8 cellular contexts compared by ENCODE assay signal in genomic region chr1:92298213-92298572, GRCh38. TPM values are rescaled to one million over a fixed set of nuclear protein-coding genes. Genes with fewer than 3 reads are reported as not detected.
DNase-seq lines count a peak whose midpoint lies in the region; TF ChIP-seq lines count a peak whose summit lies in the region.

No MANE protein-coding gene starts in this region.

- H3K9ac ChIP-seq in duodenal mucosa (ENCODE audit: low read depth in 1 of 2, low read length in 2 of 2): peak overlapping the region; percentile 94 to 98
- H3K9ac ChIP-seq in neural cell (ENCODE audit: low read length): peak overlapping the region; percentile 89

- peak overlapping the region; percentile 80 for H3K4me2 ChIP-seq in DOHH2 (ENCODE audit: low read length)
- peak overlapping the region; percentile 38 for H3K4me2 ChIP-seq in neural cell (ENCODE audit: low read length)

- TF ChIP-seq RAD21 in neural cell (conservative IDR thresholded peaks at IDR 0.05): no peak

- peaks cover 44% of the 10 kb centered on the region for H3K79me2 ChIP-seq in DOHH2 (ENCODE audit: control insufficient read depth, low read length)
- H3K79me2 ChIP-seq in neural cell (replicated peaks; ENCODE audit: insufficient read depth, low read length): peaks cover 17% of the 10 kb centered on the region

- H3K36me3 ChIP-seq in DOHH2 (ENCODE audit: control insufficient read depth, low read length) (peaks cover 48% of the 10 kb centered on the region), duodenal mucosa (ENCODE audit: control insufficient read depth in 1 of 2, insufficient read depth in 2 of 2, low read length in 2 of 2) (no peaks in the 10 kb centered on the region), neural cell (ENCODE audit: insufficient read depth, low read length) (no peaks in the 10 kb centered on the region)

- H3K9me3 ChIP-seq in DOHH2 (ENCODE audit: control insufficient read depth, insufficient read depth, low read length): no peaks in the 10 kb centered on the region
- no peaks in the 10 kb centered on the region for H3K9me3 ChIP-seq in duodenal mucosa (ENCODE audit: control insufficient read depth in 1 of 2, low read length in 2 of 2)
- H3K9me3 ChIP-seq in neural cell (ENCODE audit: low read length): no peaks in the 10 kb centered on the region

- no peak for DNase-seq in H4 (ENCODE audit: low spot score)
- no peak for DNase-seq in SKM-1 treated with dmso at 0.1 percent for 144 hours (lab: John Stamatoyannopoulos, UW; ENCODE audit: unreplicated experiment)
- DNase-seq in cerebellar cortex (ENCODE audit: low spot score): no peak
- no peak for DNase-seq in SIG-M5 (lab: John Stamatoyannopoulos, UW)

- no peaks in the 10 kb centered on the region for H3K27me3 ChIP-seq in DOHH2 (ENCODE audit: control insufficient read depth, low read length)
- H3K27me3 ChIP-seq in duodenal mucosa (ENCODE audit: control insufficient read depth in 1 of 2, insufficient read depth in 2 of 2, low read length in 2 of 2): no peaks in the 10 kb centered on the region
- H3K27me3 ChIP-seq in neural cell (ENCODE audit: insufficient read depth, low read depth, low read length): no peaks in the 10 kb centered on the region

- H3K4me1 ChIP-seq in DOHH2 (ENCODE audit: control insufficient read depth, low read length): peaks cover 19% of the 10 kb centered on the region
- H3K4me1 ChIP-seq in duodenal mucosa (ENCODE audit: control insufficient read depth in 1 of 2, insufficient read depth in 2 of 2, low read length in 2 of 2): peaks cover 0 to 3% of the 10 kb centered on the region in 2 donors

- H3K9me2 ChIP-seq in DOHH2 (replicated peaks; ENCODE audit: control insufficient read depth, low read length) (no peaks in the 10 kb centered on the region), neural cell (ENCODE audit: insufficient read depth, low read length) (no peaks in the 10 kb centered on the region)

- TF ChIP-seq CTCF in DOHH2 (IDR thresholded peaks at IDR 0.05; ENCODE audit: low read depth, low read length, poor library complexity, severe bottlenecking): peak; percentile 43
- TF ChIP-seq CTCF in LNCAP (IDR thresholded peaks at IDR 0.05): 0 out of 2 replicates have a peak, but pooled peaks have one; percentile 33
- TF ChIP-seq CTCF in neural cell (IDR thresholded peaks at IDR 0.05; ENCODE audit: poor library complexity, severe bottlenecking): peak; percentile 61

- peak overlapping the region; percentile 80 for H2AFZ ChIP-seq in neural cell (ENCODE audit: low read depth, low read length)

- H3K4me3 ChIP-seq in DOHH2 (ENCODE audit: low read length) (peak overlapping the region; percentile 86), duodenal mucosa (ENCODE audit: low read depth in 1 of 2, low read length in 2 of 2) (peak overlapping the region; percentile 93 to 100), neural cell (ENCODE audit: low read length) (peak overlapping the region; percentile 90)

- H4K20me1 ChIP-seq in DOHH2 (ENCODE audit: control insufficient read depth, insufficient read depth, low read depth, low read length): peaks cover 2% of the 10 kb centered on the region; the same call in 1 of the 2 replicates
- no peaks in the 10 kb centered on the region for H4K20me1 ChIP-seq in neural cell (ENCODE audit: insufficient read depth)

- no peak for TF ChIP-seq EP300 in neural cell (conservative IDR thresholded peaks at IDR 0.05; ENCODE audit: poor library complexity, severe bottlenecking)

- H3F3A ChIP-seq in DOHH2 (ENCODE audit: control insufficient read depth, insufficient read depth) (0 out of 2 replicates have a peak, but pooled peaks cover 3% of the 10 kb centered on the region), neural cell (ENCODE audit: insufficient read depth, low read length, poor library complexity, severe bottlenecking) (peaks cover 4% of the 10 kb centered on the region)

- H3K27ac ChIP-seq in DOHH2 (ENCODE audit: low read depth, low read length) (peak overlapping the region; percentile 72), duodenal mucosa (ENCODE audit: low read depth, low read length) (peak overlapping the region; percentile 95), neural cell (ENCODE audit: low read length) (peak overlapping the region; percentile 85)

TF ChIP-seq in neural cell, 6 proteins besides CTCF, POLR2A, EP300 and RAD21:
- TF ChIP-seq EZH2 (IDR thresholded peaks at IDR 0.05; ENCODE audit: borderline replicate concordance, insufficient read depth, low read length, poor library complexity, severe bottlenecking): no peak
- TF ChIP-seq REST (IDR thresholded peaks at IDR 0.05; ENCODE audit: borderline replicate concordance): no peak
- TF ChIP-seq SMC3 (conservative IDR thresholded peaks at IDR 0.05; ENCODE audit: poor library complexity): no peak
- TF ChIP-seq POLR2AphosphoS5 (IDR thresholded peaks at IDR 0.05): no peak
- TF ChIP-seq MXI1 (conservative IDR thresholded peaks at IDR 0.05; ENCODE audit: poor library complexity, severe bottlenecking): no peak
- no peak for TF ChIP-seq TAF1 (IDR thresholded peaks at IDR 0.05; ENCODE audit: low read depth)
TF ChIP-seq in neural cell: peak in this region for 0.

RNA-seq across cellular contexts. Expression of gene GLMN, which starts 0.6 kb away (rescaled TPM):
- polyA plus RNA-seq in neural cell: 34.2 and 40.2 TPM in 2 replicates
- polyA minus RNA-seq in neural cell: 31.4 and 31.7 TPM in 2 replicates
- total RNA-seq in H4 (2014; rRNA removed; shearing (Covaris generic)): 7.0 and 10.6 TPM in 2 replicates

RNA-seq across cellular contexts. Expression of gene RPAP2, which starts 0.7 kb away (rescaled TPM):
- polyA plus RNA-seq in neural cell: 9.3 and 13.1 TPM in 2 replicates
- 28.0 and 40.7 TPM in 2 replicates for polyA minus RNA-seq in neural cell
- total RNA-seq in H4 (2014; rRNA removed; shearing (Covaris generic)): 11.2 and 19.8 TPM in 2 replicates
